5 cellular contexts compared by ENCODE assay signal in the genomic region with DNA sequence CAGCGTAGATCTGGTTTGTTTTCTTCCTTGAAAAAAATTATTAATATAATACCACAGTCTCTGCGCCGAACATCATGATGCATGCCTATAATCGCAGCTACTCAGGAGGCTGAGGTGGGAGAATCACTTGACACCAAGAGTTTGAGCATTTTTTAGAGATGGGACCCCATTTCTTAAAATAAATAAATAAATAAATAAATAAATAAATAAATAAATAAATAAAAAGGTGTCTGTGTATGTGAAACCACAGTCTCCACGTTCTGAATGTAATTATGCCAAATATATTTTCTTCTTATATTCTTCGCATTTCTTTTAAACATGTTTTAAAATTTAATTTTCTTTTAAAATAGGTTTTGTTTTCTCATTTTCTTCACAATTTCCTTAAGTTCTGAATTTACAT. TPM values are rescaled to one million over a fixed set of nuclear protein-coding genes. Genes with fewer than 3 reads are reported as not detected.
"Had no signal": no experiment of that assay in that cellular context is flagged by ENCODE, and none has a peak within 500 bp of the region (broad histone marks: within the 10 kb centered on the region; RNA-seq: fewer than 3 reads in every experiment).

No MANE protein-coding gene starts in this region.

RNA-seq across cellular contexts. Expression of gene CDRT15, which starts 54.6 kb away (rescaled TPM):
- total RNA-seq: HepG2, HT-29, HT1080, IMR-90, K562 had no signal
